ENCODE assay signal across 8 cellular contexts in the genomic region with DNA sequence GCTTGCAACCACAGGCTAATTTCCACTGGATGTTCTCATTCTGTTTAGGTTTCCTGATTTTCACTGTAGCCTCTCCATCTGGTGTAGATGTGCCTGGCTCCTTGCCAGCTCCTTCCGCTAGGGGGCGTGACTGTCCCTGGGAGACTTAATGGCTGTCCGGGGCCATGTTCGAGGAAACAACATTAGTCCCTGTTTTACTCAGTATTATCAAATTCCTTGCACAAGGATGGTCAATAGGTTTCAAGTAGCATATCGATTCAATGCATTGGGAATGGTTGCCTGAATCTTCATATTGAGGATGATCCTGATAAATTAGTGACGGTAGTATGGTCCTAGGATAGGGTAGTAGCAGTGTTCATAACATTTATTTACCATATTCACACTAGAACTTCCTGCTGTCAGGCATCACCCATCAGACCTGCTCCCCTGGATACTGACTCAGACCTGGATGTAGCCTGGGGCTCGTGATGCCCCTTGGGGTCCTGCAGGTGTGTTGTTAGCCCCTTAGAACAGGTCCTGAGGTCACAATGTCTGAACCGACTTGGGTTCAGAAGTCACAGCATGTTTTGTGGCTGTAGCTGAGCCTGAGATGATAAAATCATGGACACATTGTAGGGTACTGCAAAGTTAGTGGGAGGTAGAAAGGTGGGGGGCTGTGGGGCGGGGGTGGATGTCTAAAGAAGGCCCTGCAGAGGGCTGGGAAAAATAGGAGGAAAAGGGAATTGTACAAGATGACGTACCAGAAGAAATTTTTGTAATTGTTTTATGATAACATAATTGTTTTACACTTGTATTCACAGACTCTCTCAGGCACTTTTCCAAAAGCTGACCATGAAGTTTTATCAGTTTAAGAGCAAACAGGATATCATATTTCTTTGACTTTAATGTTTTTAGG. TPM values are rescaled to one million over a fixed set of nuclear protein-coding genes. Genes with fewer than 3 reads are reported as not detected.
DNase-seq lines count a peak whose midpoint lies in the region; ATAC-seq and TF ChIP-seq lines count a peak whose summit lies in the region.

No MANE protein-coding gene starts in this region.

- DNase-seq in NCI-H2171 treated with DMSO at 0.1 percent for 48 hours (lab: John Stamatoyannopoulos, UW) (peak; percentile 18), activated T-cell treated with anti-CD3 and anti-CD28 coated beads for 4 hours (peak; percentile 32), Right ventricle myocardium inferior (ENCODE audit: missing footprints) (peak; percentile 84)
- DNase-seq in stimulated activated CD4-positive, alpha-beta T cell treated with anti-CD3 and anti-CD28 coated beads, Interleukin-15, amount 100 ng/mL, for 24 hours = peak; percentile 79

- intact Hi-C loops in Right ventricle myocardium inferior (cut with DNase I) = no loop called here

- peak; percentile 70 for TF ChIP-seq CTCF in GM12872 (IDR thresholded peaks at IDR 0.05; ENCODE audit: insufficient read depth, low read depth, low read length)

- ATAC-seq in Right ventricle myocardium inferior (no peak), GM19455 (IDR thresholded peaks at IDR 0.05; ENCODE audit: unreplicated experiment) (no peak), GM21737 (IDR thresholded peaks at IDR 0.05; ENCODE audit: unreplicated experiment) (no peak), GM21786 (IDR thresholded peaks at IDR 0.05; ENCODE audit: unreplicated experiment) (no peak)

RNA-seq across cellular contexts. Expression of a gene that starts 8.9 kb away (rescaled TPM):
- 10.1 TPM for total RNA-seq in Right ventricle myocardium inferior

Comparison
In these comparisons a context has a peak if more than half of its experiments do, and no peak if none do; other contexts are left out.
1. DNase-seq: peak in every context shown above with its lines; median percentile 84 in Right ventricle myocardium inferior; 79 in stimulated activated CD4-positive, alpha-beta T cell treated with anti-CD3 and anti-CD28 coated beads, Interleukin-15, amount 100 ng/mL, for 24 hours; 32 in activated T-cell treated with anti-CD3 and anti-CD28 coated beads for 4 hours; 18 in NCI-H2171 treated with DMSO at 0.1 percent for 48 hours.